In the genomic region with DNA sequence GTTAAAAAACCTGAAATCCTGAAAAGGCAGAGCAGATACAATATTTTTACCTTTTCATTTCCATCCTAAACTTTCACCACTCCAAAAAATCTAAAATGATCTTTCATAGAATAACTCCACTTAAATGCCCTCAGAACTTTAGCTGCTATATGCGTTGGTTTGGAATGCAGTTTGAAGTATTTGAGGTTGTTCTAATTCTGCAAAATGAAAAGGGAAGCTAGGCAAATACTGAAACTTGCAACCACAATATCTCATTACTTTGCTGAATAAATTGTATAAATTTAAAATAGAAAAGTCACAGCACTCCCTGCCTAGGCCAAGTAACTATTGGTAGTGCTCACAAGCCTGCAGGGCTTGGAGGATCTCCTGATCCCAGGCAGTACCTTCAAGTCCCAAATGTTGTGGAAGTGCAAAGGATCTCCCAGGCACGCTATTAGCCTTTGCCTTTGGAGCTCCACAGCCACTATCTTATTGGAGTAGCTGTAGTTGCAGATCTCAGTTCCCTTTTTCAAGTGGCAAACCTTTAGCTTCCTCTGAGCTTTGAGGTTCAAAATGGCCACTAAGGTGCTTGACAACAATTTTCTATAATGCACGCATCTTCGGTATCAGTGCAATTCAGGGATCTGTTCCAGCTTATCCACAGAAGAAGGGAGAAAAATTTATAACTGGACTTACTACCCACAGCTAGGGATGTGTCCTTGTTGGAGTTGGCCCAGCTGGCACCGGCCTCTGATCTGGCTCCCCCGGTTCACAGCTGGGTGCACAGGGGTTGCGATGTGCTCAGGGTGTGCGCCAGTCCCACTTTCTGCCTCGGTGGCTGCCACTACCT, we compare ENCODE assay signal across 10 cellular contexts. TPM values are rescaled to one million over a fixed set of nuclear protein-coding genes. Genes with fewer than 3 reads are reported as not detected.
DNase-seq lines count a peak whose midpoint lies in the region; ATAC-seq, FAIRE-seq and TF ChIP-seq lines count a peak whose summit lies in the region.
"Had no signal": no experiment of that assay in that cellular context is flagged by ENCODE, and none has a peak within 500 bp of the region (broad histone marks: within the 10 kb centered on the region; RNA-seq: fewer than 3 reads in every experiment).

No MANE protein-coding gene starts in this region.

- DNase-seq in KBM-7 (peak; percentile 30), naive B cell (peak; percentile 58), D721Med (ENCODE audit: insufficient read length, low spot score) (no peak), D341Med (ENCODE audit: low spot score) (no peak), NCI-H1105 (lab: John Stamatoyannopoulos, UW) (no peak)
- DNase-seq in activated CD8-positive, alpha-beta memory T cell treated with anti-CD3 and anti-CD28 coated beads for 24 hours = no peak
- DNase-seq: NCI-H1436; stimulated activated CD4-positive, alpha-beta T cell treated with anti-CD3 and anti-CD28 coated beads, Interleukin-4, amount 100 ng/mL, for 4 hours had no signal

- in situ Hi-C loops in KBM-7 (cut with MboI; ENCODE audit: low pct_unique_long_range_greater_than_20kb, low sequenced_read_pairs) = no loop called here

- H3K4me1 Mint-ChIP-seq in naive B cell = peaks cover 45 to 51% (median 46%) of the 10 kb centered on the region in 3 donors

- no peaks in the 10 kb centered on the region for H3K36me3 Mint-ChIP-seq in naive B cell

- H3K27ac Mint-ChIP-seq in naive B cell = peak overlapping the region in 4 of 6 donors; percentile 9 to 75 (median 20)

- peak; percentile 88 for ATAC-seq in GM19025 (IDR thresholded peaks at IDR 0.05; ENCODE audit: low read depth, unreplicated experiment)
- ATAC-seq in HG02798 (IDR thresholded peaks at IDR 0.05; ENCODE audit: poor library complexity, unreplicated experiment) = peak; percentile 90
- peak; percentile 90 to 91 for ATAC-seq in naive B cell (ENCODE audit: low read depth in 2 of 2)

- H3K4me3 Mint-ChIP-seq in naive B cell = peak overlapping the region; percentile 35 to 84 (median 73)

- no peaks in the 10 kb centered on the region for H3K27me3 Mint-ChIP-seq in naive B cell

- FAIRE-seq in D721Med (lab: Jason Lieb, UNC) = no peak

- no peaks in the 10 kb centered on the region for H3K9me3 Mint-ChIP-seq in naive B cell

- TF ChIP-seq CTCF in D721Med (IDR thresholded peaks at IDR 0.05; ENCODE audit: insufficient read depth, missing control alignments) = no peak

RNA-seq across cellular contexts. Expression of gene ANKRD62, which starts 43.4 kb away (rescaled TPM):
- polyA plus RNA-seq in naive B cell (ENCODE audit: low read depth in 6 of 6) = not detected

Comparison
In these comparisons a context has a peak if more than half of its experiments do, and no peak if none do; other contexts are left out.
1. DNase-seq: peak in KBM-7 (single experiment) and naive B cell (single experiment); none in D721Med (single experiment), D341Med (single experiment), activated CD8-positive, alpha-beta memory T cell treated with anti-CD3 and anti-CD28 coated beads for 24 hours (single experiment) and NCI-H1105 (single experiment).
2. Peak in every context shown above with its lines, with median percentiles within 50 percentile points of each other: ATAC-seq.